In the genomic region with DNA sequence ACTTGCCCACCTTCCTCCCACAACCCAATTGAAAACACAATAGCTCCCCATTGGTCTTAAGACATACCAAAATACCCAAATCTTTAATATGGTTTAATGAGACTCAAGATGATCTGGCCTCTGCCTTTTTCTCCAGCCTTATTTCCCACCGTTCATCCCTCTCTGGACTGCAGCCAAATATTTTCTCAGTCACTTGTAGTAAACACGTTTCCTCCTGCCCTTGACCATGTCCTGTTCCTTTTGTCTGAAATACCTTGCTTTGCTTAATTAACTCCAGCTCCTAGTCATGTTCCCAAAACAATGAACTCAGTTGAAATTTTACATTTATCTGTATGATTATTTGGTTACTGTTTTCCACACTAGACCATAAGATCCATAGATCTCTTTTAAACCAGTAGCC, we compare ENCODE assay signal across 1 cellular context.
TF ChIP-seq lines count a peak whose summit lies in the region.

No MANE protein-coding gene starts in this region.

TF ChIP-seq in K562, 482 proteins besides CTCF, POLR2A, EP300 and RAD21:
- TF ChIP-seq NFIC (IDR thresholded peaks at IDR 0.05) (peak; percentile 85), NFYB (IDR thresholded peaks at IDR 0.05; ENCODE audit: extremely low read depth, insufficient read length) (no peak)
